In the genomic region with DNA sequence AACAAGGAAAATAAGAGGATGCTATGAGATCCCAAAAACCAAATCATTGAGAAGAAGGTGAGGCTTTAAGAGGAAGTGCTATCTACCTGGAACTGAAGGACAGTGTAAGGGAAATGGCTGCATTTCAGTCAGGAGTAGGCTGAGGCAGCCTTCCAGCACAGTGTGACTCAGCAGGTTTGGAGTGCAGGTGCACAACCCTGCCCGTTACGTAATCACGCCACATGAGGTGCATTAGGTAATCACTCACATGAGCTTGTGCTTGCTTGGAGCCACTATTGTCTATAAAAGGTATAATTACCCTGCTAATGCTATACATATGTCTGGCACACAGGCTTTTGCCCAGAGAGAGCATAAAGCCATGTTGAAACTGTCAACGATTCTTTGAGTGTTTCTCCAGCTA, we compare ENCODE assay signal across 21 cellular contexts.
DNase-seq lines count a peak whose midpoint lies in the region; ATAC-seq, FAIRE-seq and TF ChIP-seq lines count a peak whose summit lies in the region.
"Had no signal": no experiment of that assay in that cellular context is flagged by ENCODE, and none has a peak within 500 bp of the region (broad histone marks: within the 10 kb centered on the region; RNA-seq: fewer than 3 reads in every experiment).

No MANE protein-coding gene starts in this region.

- H3K4me2 ChIP-seq in astrocyte (ENCODE audit: low read length) = no peak overlapping the region
- H3K4me2 ChIP-seq in keratinocyte (ENCODE audit: control insufficient read depth, extremely low read depth, insufficient read depth, low read depth, low read length) = no peak overlapping the region
- H3K4me2 ChIP-seq: smooth muscle cell had no signal

- FAIRE-seq in astrocyte (lab: Jason Lieb, UNC) = no peak
- FAIRE-seq in keratinocyte (lab: Jason Lieb, UNC) = peak; percentile 61
- FAIRE-seq: colon had no signal

- DNase-seq in ELF-1 (ENCODE audit: low read depth, low spot score) = peak; percentile 22
- peak; percentile 6 for DNase-seq in LHCN-M2 (ENCODE audit: low read depth)
- DNase-seq in astrocyte (ENCODE audit: low read depth) = peak; percentile 6
- DNase-seq in keratinocyte (ENCODE audit: low read depth, low spot score) = peak; percentile 76
- no peak for DNase-seq in activated T-cell treated with anti-CD3 and anti-CD28 coated beads, Interleukin-2, amount 50 U/mL, for 48 hours
- no peak for DNase-seq in GM20000 (ENCODE audit: low spot score)
- DNase-seq in NCI-H2227 (lab: John Stamatoyannopoulos, UW; ENCODE audit: unreplicated experiment) = no peak
- DNase-seq: activated CD8-positive, alpha-beta T cell treated with anti-CD3 and anti-CD28 coated beads for 36 hours; amniotic stem cell; DMS79 treated with DMSO at 0.1 percent for 48 hours; heart right ventricle; Karpas-422; left cardiac atrium; NCI-H2029; stimulated activated naive CD8-positive, alpha-beta T cell treated with anti-CD3 and anti-CD28 coated beads, Interleukin-15, Interleukin-2, amounts not matched to agents 100 U/mL and 50 U/mL, for 24 hours had no signal

- H3K27ac Mint-ChIP-seq in astrocyte (ENCODE audit: unreplicated experiment) = no peak overlapping the region
- H3K27ac Mint-ChIP-seq: activated CD8-positive, alpha-beta T cell treated with anti-CD3 and anti-CD28 coated beads for 36 hours; B cell had no signal

- H3K4me3 ChIP-seq in astrocyte (ENCODE audit: insufficient read depth, low read depth, low read length) = no peak overlapping the region
- no peak overlapping the region for H3K4me3 ChIP-seq in keratinocyte (ENCODE audit: control insufficient read depth in 2 of 3, extremely low read depth in 1 of 3, insufficient read depth in 2 of 3, low read depth in 1 of 3, low read length in 3 of 3)
- H3K4me3 ChIP-seq: heart right ventricle, SK-N-MC, smooth muscle cell had no signal

- H3K9me3 ChIP-seq in astrocyte (ENCODE audit: insufficient read depth, low read depth, low read length) = peaks cover 4% of the 10 kb centered on the region
- H3K9me3 ChIP-seq in keratinocyte (ENCODE audit: control insufficient read depth, low read depth, low read length) = no peaks in the 10 kb centered on the region

- ATAC-seq in HG03442 (IDR thresholded peaks at IDR 0.05; ENCODE audit: unreplicated experiment) = no peak
- ATAC-seq: activated CD8-positive, alpha-beta T cell treated with anti-CD3 and anti-CD28 coated beads for 36 hours; HCT116; stimulated activated naive CD8-positive, alpha-beta T cell treated with anti-CD3 and anti-CD28 coated beads, Interleukin-15, Interleukin-2, amounts not matched to agents 100 U/mL and 50 U/mL, for 24 hours had no signal

- H3K79me2 ChIP-seq in astrocyte (ENCODE audit: insufficient read depth, low read length) (no peaks in the 10 kb centered on the region), keratinocyte (ENCODE audit: control insufficient read depth, insufficient read depth, low read length) (no peaks in the 10 kb centered on the region)

- no peaks in the 10 kb centered on the region for H3K27me3 ChIP-seq in astrocyte (ENCODE audit: insufficient read depth, low read length)
- H3K27me3 ChIP-seq in keratinocyte (ENCODE audit: control insufficient read depth, extremely low read depth, insufficient read depth, low read length) = no peaks in the 10 kb centered on the region
- H3K27me3 ChIP-seq: heart right ventricle had no signal

- H3K9ac ChIP-seq in astrocyte (ENCODE audit: low read length) (no peak overlapping the region), keratinocyte (ENCODE audit: control insufficient read depth, extremely low read depth, insufficient read depth, low read length) (no peak overlapping the region)

- H3K9me3 Mint-ChIP-seq in astrocyte (ENCODE audit: unreplicated experiment) = peaks cover 6% of the 10 kb centered on the region

- H3K27me3 Mint-ChIP-seq in astrocyte (ENCODE audit: low read depth, unreplicated experiment) = no peaks in the 10 kb centered on the region
- H3K27me3 Mint-ChIP-seq: activated CD8-positive, alpha-beta T cell treated with anti-CD3 and anti-CD28 coated beads for 36 hours; B cell had no signal

- H3K4me1 ChIP-seq in astrocyte (ENCODE audit: insufficient read depth, low read length) (no peaks in the 10 kb centered on the region), keratinocyte (ENCODE audit: control insufficient read depth, extremely low read depth, insufficient read depth, low read length) (peaks cover 5% of the 10 kb centered on the region)
- H3K4me1 ChIP-seq: heart right ventricle had no signal

- H3K36me3 Mint-ChIP-seq in astrocyte (ENCODE audit: low read depth, unreplicated experiment) = no peaks in the 10 kb centered on the region

- TF ChIP-seq CTCF in astrocyte (IDR thresholded peaks at IDR 0.05; ENCODE audit: insufficient read depth, low read depth, low read length) = no peak
- TF ChIP-seq CTCF in keratinocyte (optimal IDR thresholded peaks at IDR 0.05 in 1 of 3, IDR thresholded peaks at IDR 0.05 in 1 of 3, conservative IDR thresholded peaks at IDR 0.05 in 1 of 3; ENCODE audit: extremely low read depth in 1 of 3, insufficient read depth in 2 of 3, low read length in 3 of 3) = no peak
- TF ChIP-seq CTCF in GM20000 (IDR thresholded peaks at IDR 0.05; ENCODE audit: extremely low read depth, missing control alignments) = no peak

- H2AFZ ChIP-seq in astrocyte (ENCODE audit: low read depth, low read length) (no peak overlapping the region), keratinocyte (ENCODE audit: control insufficient read depth, low read length) (no peak overlapping the region)

- H4K20me1 ChIP-seq in astrocyte (ENCODE audit: insufficient read depth, low read length) = no peaks in the 10 kb centered on the region
- H4K20me1 ChIP-seq in keratinocyte (ENCODE audit: control insufficient read depth, extremely low read depth, insufficient read depth, low read length) = no peaks in the 10 kb centered on the region

- no peaks in the 10 kb centered on the region for H3K4me1 Mint-ChIP-seq in astrocyte (ENCODE audit: low read depth, unreplicated experiment)
- H3K4me1 Mint-ChIP-seq: B cell had no signal

- H3K36me3 ChIP-seq in astrocyte (ENCODE audit: insufficient read depth, low read length) (no peaks in the 10 kb centered on the region), keratinocyte (ENCODE audit: control insufficient read depth in 2 of 2, extremely low read depth in 1 of 2, insufficient read depth in 2 of 2, low read length in 2 of 2) (no peaks in the 10 kb centered on the region)
- H3K36me3 ChIP-seq: heart right ventricle had no signal

- H3K27ac ChIP-seq in astrocyte (ENCODE audit: low read depth, low read length) (no peak overlapping the region), keratinocyte (ENCODE audit: control insufficient read depth, insufficient read depth, low read length) (peak overlapping the region; percentile 42)
- H3K27ac ChIP-seq: SK-N-MC had no signal

- H3K4me3 Mint-ChIP-seq in astrocyte (ENCODE audit: unreplicated experiment) = no peak overlapping the region
- H3K4me3 Mint-ChIP-seq: activated CD8-positive, alpha-beta T cell treated with anti-CD3 and anti-CD28 coated beads for 36 hours; B cell had no signal

- H3K9me1 ChIP-seq in keratinocyte (ENCODE audit: control insufficient read depth, extremely low read depth, insufficient read depth, low read length) = no peaks in the 10 kb centered on the region

- dilution Hi-C loops in keratinocyte (cut with MboI; ENCODE audit: extremely low pct_ligation_motif_present, low sequenced_read_pairs) = no loop called here

Comparison
In these comparisons a context has a peak if more than half of its experiments do, and no peak if none do; other contexts are left out.
1. DNase-seq: peak in ELF-1 (single experiment), LHCN-M2 (single experiment), astrocyte (single experiment) and keratinocyte (single experiment); none in activated T-cell treated with anti-CD3 and anti-CD28 coated beads, Interleukin-2, amount 50 U/mL, for 48 hours (0 of 2), GM20000 (single experiment) and NCI-H2227 (single experiment).